8 cellular contexts compared by ENCODE assay signal in genomic region chr19:13055213-13056051, GRCh38. TPM values are rescaled to one million over a fixed set of nuclear protein-coding genes. Genes with fewer than 3 reads are reported as not detected.
DNase-seq lines count a peak whose midpoint lies in the region; ATAC-seq and TF ChIP-seq lines count a peak whose summit lies in the region.

No MANE protein-coding gene starts in this region.

- no peaks in the 10 kb centered on the region for H3K9me3 ChIP-seq in duodenal mucosa (ENCODE audit: control insufficient read depth in 1 of 2, low read length in 2 of 2)
- H3K9me3 ChIP-seq in lung (ENCODE audit: control insufficient read depth in 2 of 2, insufficient read depth in 1 of 2, low read length in 1 of 2), result no peaks in the 10 kb centered on the region

- TF ChIP-seq CTCF in lung (IDR thresholded peaks at IDR 0.05; ENCODE audit: control extremely low read depth, extremely low read depth), result no peak

- H3K9ac ChIP-seq in duodenal mucosa (ENCODE audit: low read depth in 1 of 2, low read length in 2 of 2), result peak overlapping the region; percentile 20 to 27

- H3K4me1 ChIP-seq in duodenal mucosa (ENCODE audit: control insufficient read depth in 1 of 2, insufficient read depth in 2 of 2, low read length in 2 of 2), result peaks cover 76 to 78% of the 10 kb centered on the region in 2 donors
- peaks cover 15 to 68% of the 10 kb centered on the region in 2 donors for H3K4me1 ChIP-seq in lung (ENCODE audit: control insufficient read depth in 2 of 2, insufficient read depth in 2 of 2, low read length in 2 of 2)

- ATAC-seq in lung (ENCODE audit: insufficient read depth, low FRiP score) (peak; percentile 32), HG03097 (IDR thresholded peaks at IDR 0.05; ENCODE audit: low FRiP score, unreplicated experiment) (no peak)

- peak overlapping the region; percentile 5 to 38 for H3K4me3 ChIP-seq in duodenal mucosa (ENCODE audit: low read depth in 1 of 2, low read length in 2 of 2)
- no peak overlapping the region for H3K4me3 ChIP-seq in lung

- WGBS in lung, 2 donors, result 31 to 52% methylated on average over 28 to 29 of the region's 29 CpGs

- H3K27ac ChIP-seq in duodenal mucosa (ENCODE audit: low read depth, low read length) (peak overlapping the region; percentile 58), lung (ENCODE audit: low read depth in 1 of 2, low read length in 1 of 2) (peak overlapping the region; percentile 89 to 98)

- H3K27me3 ChIP-seq in duodenal mucosa (ENCODE audit: control insufficient read depth in 1 of 2, insufficient read depth in 2 of 2, low read length in 2 of 2) (no peaks in the 10 kb centered on the region), lung (ENCODE audit: control insufficient read depth, insufficient read depth) (no peaks in the 10 kb centered on the region)

- H3K36me3 ChIP-seq in duodenal mucosa (ENCODE audit: control insufficient read depth in 1 of 2, insufficient read depth in 2 of 2, low read length in 2 of 2), result no peaks in the 10 kb centered on the region
- no peaks in the 10 kb centered on the region for H3K36me3 ChIP-seq in lung (ENCODE audit: control insufficient read depth in 2 of 2, insufficient read depth in 2 of 2, low read length in 2 of 2)

- DNase-seq in LHCN-M2 (ENCODE audit: low read depth) (peak; percentile 64), lung (ENCODE audit: low spot score) (peak; percentile 61), ureter (ENCODE audit: low spot score) (peak; percentile 82), NCI-H510A (lab: John Stamatoyannopoulos, UW) (no peak), NCI-H526 (lab: John Stamatoyannopoulos, UW) (no peak), NCI-H446 treated with DMSO at 0.1 percent for 48 hours (lab: John Stamatoyannopoulos, UW) (no peak)

RNA-seq across cellular contexts. Expression of gene LYL1, which starts 47.2 kb away (rescaled TPM):
- total RNA-seq in LHCN-M2 (2014; rRNA removed) (not detected in 2 replicates), lung (10 to 100 TPM; 12.9 to 25.9 TPM), ureter (3.0 TPM)
- polyA plus RNA-seq in LHCN-M2 (2012), result 0.04 TPM
- 10 to 100 TPM; 15.5 to 34.1 TPM for polyA plus RNA-seq in lung

Comparison
In these comparisons a context has a peak if more than half of its experiments do, and no peak if none do; other contexts are left out.
1. DNase-seq: peak in LHCN-M2 (single experiment), lung (single experiment) and ureter (single experiment); none in NCI-H510A (single experiment), NCI-H526 (0 of 2) and NCI-H446 treated with DMSO at 0.1 percent for 48 hours (single experiment).